In genomic region chr6:33732385-33732784, GRCh38 we compare ENCODE assay signal across 1 cellular context.
TF ChIP-seq lines count a peak whose summit lies in the region.

No MANE protein-coding gene starts in this region.

TF ChIP-seq in HepG2, 621 proteins besides CTCF, POLR2A, EP300 and RAD21:
- TF ChIP-seq SIX1 (CRISPR knock-in tag; IDR thresholded peaks at IDR 0.05; ENCODE audit: borderline replicate concordance) (no peak), SMC3 (IDR thresholded peaks at IDR 0.05; ENCODE audit: low read length) (no peak), ZNF891 (CRISPR knock-in tag; IDR thresholded peaks at IDR 0.05) (0 out of 2 replicates have a peak, but pooled peaks have one; percentile 37), GZF1 (CRISPR knock-in tag; IDR thresholded peaks at IDR 0.05) (no peak)
